ENCODE assay signal across 14 cellular contexts in the genomic region with DNA sequence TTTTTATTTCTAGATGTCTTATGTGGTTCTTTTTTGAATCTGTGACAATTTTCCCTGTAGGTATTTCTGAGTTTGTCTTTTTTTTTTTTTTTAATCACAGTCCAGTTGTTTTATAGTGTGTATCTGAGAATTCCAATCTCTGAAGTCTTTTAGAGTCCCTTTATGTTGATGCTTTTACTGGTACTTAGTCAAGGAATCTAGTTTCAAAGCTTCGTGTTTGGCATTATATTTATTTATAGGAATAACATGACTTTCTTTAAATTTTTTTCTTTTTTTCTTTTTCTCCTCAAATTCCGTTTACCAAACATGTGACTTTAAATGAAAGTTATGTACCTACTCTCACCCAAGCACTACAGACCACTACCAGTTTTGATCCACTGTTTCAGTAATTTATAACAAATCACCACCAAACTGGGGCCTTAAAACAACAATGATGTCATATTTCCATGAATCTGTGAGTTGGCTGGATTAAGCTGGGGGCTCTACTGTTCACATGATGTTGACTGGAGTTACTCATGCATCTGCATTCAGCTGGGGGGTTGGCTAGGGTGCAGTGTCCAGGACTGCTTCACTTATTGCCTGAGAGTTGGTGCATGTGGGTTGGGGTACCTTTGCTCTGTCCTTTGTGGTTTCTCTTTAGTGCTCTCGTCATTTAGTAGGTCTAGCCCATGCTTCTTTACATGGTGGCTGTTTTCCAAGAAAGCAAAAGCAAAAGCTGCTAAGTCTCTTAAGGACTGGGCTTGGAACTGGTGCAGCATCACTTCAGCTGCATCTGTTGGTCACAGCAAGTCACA. TPM values are rescaled to one million over a fixed set of nuclear protein-coding genes. Genes with fewer than 3 reads are reported as not detected.
DNase-seq lines count a peak whose midpoint lies in the region; ATAC-seq, FAIRE-seq and TF ChIP-seq lines count a peak whose summit lies in the region.
"Had no signal": no experiment of that assay in that cellular context is flagged by ENCODE, and none has a peak within 500 bp of the region (broad histone marks: within the 10 kb centered on the region; RNA-seq: fewer than 3 reads in every experiment).

No MANE protein-coding gene starts in this region.

- H3K27ac ChIP-seq in heart left ventricle: no peak overlapping the region
- H3K27ac ChIP-seq: adrenal gland, neutrophil had no signal

- peak overlapping the region; percentile 28 for H3K27ac Mint-ChIP-seq in activated naive CD8-positive, alpha-beta T cell treated with anti-CD3 and anti-CD28 coated beads for 36 hours

- TF ChIP-seq CTCF in heart left ventricle (IDR thresholded peaks at IDR 0.05): no peak

- peaks cover 0 to 11% (median 0%) of the 10 kb centered on the region in 12 donors for H3K4me1 ChIP-seq in heart left ventricle
- H3K4me1 ChIP-seq: adrenal gland had no signal

- H3K27me3 ChIP-seq in heart left ventricle: no peaks in the 10 kb centered on the region
- H3K27me3 ChIP-seq: adrenal gland, neutrophil had no signal

- intact Hi-C loops in heart left ventricle (cut with DNase I) (loop anchor here in 1 of 10 donors (10.0 kb wide), 1 partner anchor 104 kb away; no protein-coding TSS in a partner anchor), cardiac septum (cut with DNase I) (no loop called here)

- 68 to 77% (median 72%) methylated on average over 3 of the region's 3 CpGs for WGBS in heart left ventricle, 4 donors

- peaks cover 0 to 6% (median 0%) of the 10 kb centered on the region in 9 donors for H3K36me3 ChIP-seq in heart left ventricle
- H3K36me3 ChIP-seq: adrenal gland had no signal

- H3K4me3 ChIP-seq in heart left ventricle: no peak overlapping the region
- H3K4me3 ChIP-seq: adrenal gland had no signal

- no peaks in the 10 kb centered on the region for H3K9me3 ChIP-seq in heart left ventricle
- H3K9me3 ChIP-seq: adrenal gland, neutrophil had no signal

- no peaks in the 10 kb centered on the region for H3K9me3 Mint-ChIP-seq in activated naive CD8-positive, alpha-beta T cell treated with anti-CD3 and anti-CD28 coated beads for 36 hours

- peak in 3 of 4 donors; percentile 58 to 73 (median 61) for ATAC-seq in heart left ventricle
- ATAC-seq in HG02763 (IDR thresholded peaks at IDR 0.05; ENCODE audit: unreplicated experiment): no peak

- no peaks in the 10 kb centered on the region for H3K27me3 Mint-ChIP-seq in activated naive CD8-positive, alpha-beta T cell treated with anti-CD3 and anti-CD28 coated beads for 36 hours

- TF ChIP-seq POLR2A in heart left ventricle (IDR thresholded peaks at IDR 0.05): no peak

- no peak for FAIRE-seq in urothelium cell line (lab: Jason Lieb, UNC)
- FAIRE-seq: TTC549 had no signal

- DNase-seq in heart left ventricle: peak in 1 of 5 donors; percentile 32
- DNase-seq in cardiac septum (ENCODE audit: low spot score): no peak
- DNase-seq in activated naive CD8-positive, alpha-beta T cell treated with anti-CD3 and anti-CD28 coated beads for 36 hours: peak; percentile 22
- peak; percentile 25 for DNase-seq in hepatic stellate cell (ENCODE audit: low spot score)
- DNase-seq in urothelium cell line (ENCODE audit: low spot score): peak; percentile 26
- DNase-seq in stimulated activated CD4-positive, alpha-beta T cell treated with anti-CD3 and anti-CD28 coated beads, Interleukin-2, amount 100 ng/mL, for 48 hours: no peak
- DNase-seq in NK-92 treated with Interleukin-12 subunit alpha and Interleukin-12 subunit beta, amount 100 ng/mL, for 24 hours (lab: John Stamatoyannopoulos, UW): no peak
- DNase-seq: adrenal gland, hippocampal formation, Karpas-422, NCI-H526 had no signal

- H3K4me1 Mint-ChIP-seq in activated naive CD8-positive, alpha-beta T cell treated with anti-CD3 and anti-CD28 coated beads for 36 hours: peaks cover 34% of the 10 kb centered on the region

- no peak overlapping the region for H3K4me3 Mint-ChIP-seq in activated naive CD8-positive, alpha-beta T cell treated with anti-CD3 and anti-CD28 coated beads for 36 hours

- peaks cover 32% of the 10 kb centered on the region for H3K36me3 Mint-ChIP-seq in activated naive CD8-positive, alpha-beta T cell treated with anti-CD3 and anti-CD28 coated beads for 36 hours

RNA-seq across cellular contexts. Expression of a gene that starts 22.3 kb away (rescaled TPM):
- total RNA-seq in heart left ventricle: under 1 TPM in 2 of 9 donors, not detected in 7; 0.12 to 0.75 TPM
- under 1 TPM in 1 of 2 donors, not detected in 1; 0.08 TPM for polyA plus RNA-seq in heart left ventricle
- total RNA-seq in cardiac septum: not detected
- not detected for total RNA-seq in activated naive CD8-positive, alpha-beta T cell treated with anti-CD3 and anti-CD28 coated beads for 36 hours
- total RNA-seq: adrenal gland had no signal

RNA-seq across cellular contexts. Expression of a gene that starts 58.2 kb away (rescaled TPM):
- total RNA-seq in heart left ventricle (10 to 100 TPM; 17.7 to 25.4 (median 21.6) TPM), cardiac septum (20.2 TPM)
- 10 to 100 TPM; 17.9 to 22.8 TPM for polyA plus RNA-seq in heart left ventricle
- 10 to 100 TPM; 31.2 to 32.4 TPM for total RNA-seq in activated naive CD8-positive, alpha-beta T cell treated with anti-CD3 and anti-CD28 coated beads for 36 hours

Comparison
In these comparisons a context has a peak if more than half of its experiments do, and no peak if none do; other contexts are left out.
1. DNase-seq: peak in activated naive CD8-positive, alpha-beta T cell treated with anti-CD3 and anti-CD28 coated beads for 36 hours (single experiment), hepatic stellate cell (single experiment) and urothelium cell line (single experiment); none in cardiac septum (single experiment), stimulated activated CD4-positive, alpha-beta T cell treated with anti-CD3 and anti-CD28 coated beads, Interleukin-2, amount 100 ng/mL, for 48 hours (0 of 2) and NK-92 treated with Interleukin-12 subunit alpha and Interleukin-12 subunit beta, amount 100 ng/mL, for 24 hours (single experiment).